28 cellular contexts compared by ENCODE assay signal in genomic region chr14:99072956-99073355, GRCh38.
"Had no signal": no experiment of that assay in that cellular context is flagged by ENCODE, and none has a peak within 500 bp of the region (broad histone marks: within the 10 kb centered on the region; RNA-seq: fewer than 3 reads in every experiment).

No MANE protein-coding gene starts in this region.

- H3K27me3 ChIP-seq: Peyer's patch, SJSA1 had no signal

- H3K27ac Mint-ChIP-seq: activated CD4-positive, alpha-beta T cell treated with anti-CD3 and anti-CD28 coated beads, Interleukin-2, amount 10 ng/mL, durations not matched to agents 24 days and 14 days; activated CD8-positive, alpha-beta T cell treated with anti-CD3 and anti-CD28 coated beads, Interleukin-2, amount 10 ng/mL, durations not matched to agents 7 days and 5 days; activated naive CD4-positive, alpha-beta T cell treated with anti-CD3 and anti-CD28 coated beads, Interleukin-2, amount 10 ng/mL, durations not matched to agents 7 days and 5 days; activated naive CD8-positive, alpha-beta T cell; activated naive CD8-positive, alpha-beta T cell treated with anti-CD3 and anti-CD28 coated beads, Interleukin-2, amount 50 U/mL, for 24 hours; brain; T-helper 1 cell treated with Interleukin-12 subunit alpha and Interleukin-12 subunit beta and Interleukin-4 antibody, amounts not matched to agents 30 μg/mL and 1 μg/mL, for 36 hours; T-helper 2 cell treated with Interferon-gamma antibody and Interleukin-4, amounts not matched to agents 5 μg/mL and 100 μg/mL, for 36 hours had no signal

- H3K27ac ChIP-seq: Peyer's patch, SJSA1 had no signal

- H3K27me3 Mint-ChIP-seq: activated CD4-positive, alpha-beta T cell treated with anti-CD3 and anti-CD28 coated beads, Interleukin-2, amount 10 ng/mL, durations not matched to agents 24 days and 14 days; activated naive CD4-positive, alpha-beta T cell treated with anti-CD3 and anti-CD28 coated beads, Interleukin-2, amount 10 ng/mL, durations not matched to agents 7 days and 5 days; activated naive CD8-positive, alpha-beta T cell; activated naive CD8-positive, alpha-beta T cell treated with anti-CD3 and anti-CD28 coated beads, Interleukin-2, amount 50 U/mL, for 24 hours; IgD-negative memory B cell had no signal

- FAIRE-seq: TTC549 had no signal

- H3K9ac ChIP-seq: SK-N-SH had no signal

- H3K4me2 ChIP-seq: SK-N-SH had no signal

- DNase-seq: activated CD4-positive, alpha-beta T cell treated with anti-CD3 and anti-CD28 coated beads, Interleukin-2, amount 10 ng/mL, durations not matched to agents 24 days and 14 days; activated CD4-positive, alpha-beta T cell treated with anti-CD3 and anti-CD28 coated beads, Interleukin-2, amount 50 U/mL, for 4 hours; activated CD8-positive, alpha-beta memory T cell treated with anti-CD3 and anti-CD28 coated beads, Interleukin-2, amount 50 U/mL, for 48 hours; activated CD8-positive, alpha-beta T cell treated with anti-CD3 and anti-CD28 coated beads, Interleukin-2, amount 10 ng/mL, durations not matched to agents 7 days and 5 days; activated effector memory CD4-positive, alpha-beta T cell treated with Interleukin-2 at 50 U/mL for 16 hours; activated naive CD4-positive, alpha-beta T cell treated with anti-CD3 and anti-CD28 coated beads, Interleukin-2, amount 10 ng/mL, durations not matched to agents 7 days and 5 days; activated naive CD8-positive, alpha-beta T cell treated with anti-CD3 and anti-CD28 coated beads, Interleukin-2, amount 50 U/mL, for 24 hours; activated T-cell treated with anti-CD3 and anti-CD28 coated beads, Interleukin-2, amount 50 U/mL, for 48 hours; anterior cingulate cortex; Karpas-422; NCI-H1048; NCI-H1105 treated with DMSO at 0.1 percent for 48 hours; NCI-H1436; NCI-H1694; NCI-H1930; NCI-H2081 treated with DMSO at 0.1 percent for 48 hours; NCI-H524 treated with DMSO at 0.1 percent for 48 hours; Peyer's patch; RPMI8226; SHP77 treated with DMSO at 0.1 percent for 48 hours; SK-N-SH had no signal

- H3K9me3 Mint-ChIP-seq: activated naive CD4-positive, alpha-beta T cell treated with anti-CD3 and anti-CD28 coated beads, Interleukin-2, amount 10 ng/mL, durations not matched to agents 7 days and 5 days had no signal

- H3K36me3 ChIP-seq: Peyer's patch, SJSA1 had no signal

- H3K4me1 Mint-ChIP-seq: brain, IgD-negative memory B cell had no signal

- H3K36me3 Mint-ChIP-seq: activated naive CD4-positive, alpha-beta T cell treated with anti-CD3 and anti-CD28 coated beads, Interleukin-2, amount 10 ng/mL, durations not matched to agents 7 days and 5 days; activated naive CD8-positive, alpha-beta T cell; IgD-negative memory B cell had no signal

- H3K4me3 ChIP-seq: Peyer's patch, SJSA1 had no signal

- H3K9me3 ChIP-seq: Peyer's patch, SJSA1, SK-N-SH had no signal

- H3K4me1 ChIP-seq: Peyer's patch, SJSA1 had no signal

- H3K4me3 Mint-ChIP-seq: activated CD4-positive, alpha-beta T cell treated with anti-CD3 and anti-CD28 coated beads, Interleukin-2, amount 10 ng/mL, durations not matched to agents 24 days and 14 days; activated CD8-positive, alpha-beta T cell treated with anti-CD3 and anti-CD28 coated beads, Interleukin-2, amount 10 ng/mL, durations not matched to agents 7 days and 5 days; activated naive CD4-positive, alpha-beta T cell treated with anti-CD3 and anti-CD28 coated beads, Interleukin-2, amount 10 ng/mL, durations not matched to agents 7 days and 5 days; activated naive CD8-positive, alpha-beta T cell; activated naive CD8-positive, alpha-beta T cell treated with anti-CD3 and anti-CD28 coated beads, Interleukin-2, amount 50 U/mL, for 24 hours; brain; IgD-negative memory B cell; T-helper 1 cell treated with Interleukin-12 subunit alpha and Interleukin-12 subunit beta and Interleukin-4 antibody, amounts not matched to agents 30 μg/mL and 1 μg/mL, for 36 hours; T-helper 2 cell treated with Interferon-gamma antibody and Interleukin-4, amounts not matched to agents 5 μg/mL and 100 μg/mL, for 36 hours had no signal
